Comparison of ENCODE assay signal across 27 cellular contexts in genomic region chr3:53790470-53790869, GRCh38. TPM values are rescaled to one million over a fixed set of nuclear protein-coding genes. Genes with fewer than 3 reads are reported as not detected.
"Had no signal": no experiment of that assay in that cellular context is flagged by ENCODE, and none has a peak within 500 bp of the region (broad histone marks: within the 10 kb centered on the region; RNA-seq: fewer than 3 reads in every experiment).

No MANE protein-coding gene starts in this region.

- H3K27ac Mint-ChIP-seq: immature natural killer cell; memory B cell; mesothelial cell of epicardium; naive thymus-derived CD4-positive, alpha-beta T cell had no signal

- H3K79me2 ChIP-seq: hepatocyte had no signal

- H3K9me3 Mint-ChIP-seq: immature natural killer cell, memory B cell, mesothelial cell of epicardium had no signal

- H3K36me3 ChIP-seq: left lung, left ventricle myocardium inferior, lower lobe of right lung had no signal

- ATAC-seq: left cardiac atrium; left colon; left lobe of liver; left lung; left ventricle myocardium superior; lower lobe of right lung; mucosa of descending colon; naive thymus-derived CD4-positive, alpha-beta T cell had no signal

- H3K4me1 ChIP-seq: left lung, left ventricle myocardium inferior, lower lobe of right lung had no signal

- H3K4me1 Mint-ChIP-seq: immature natural killer cell; memory B cell; naive B cell; naive thymus-derived CD4-positive, alpha-beta T cell had no signal

- DNase-seq: hippocampal formation; hypothalamus; immature natural killer cell; islet precursor cell; kidney; kidney glomerular epithelial cell; left cardiac atrium; left colon; left lung; left ventricle myocardium inferior; left ventricle myocardium superior; lower lobe of right lung; mammary epithelial cell; mesenchymal stem cell; mesendoderm; midbrain; mucosa of descending colon; naive B cell; naive thymus-derived CD4-positive, alpha-beta T cell had no signal

- H3K27ac ChIP-seq: hepatocyte, left lung, left ventricle myocardium inferior, lower lobe of right lung had no signal

- H3K27me3 ChIP-seq: hepatocyte, left lung had no signal

- H3K4me3 ChIP-seq: hepatocyte, left lung, left ventricle myocardium inferior, lower lobe of right lung, lung, mucosa of descending colon had no signal

- H2AFZ ChIP-seq: hepatocyte had no signal

- H3K4me3 Mint-ChIP-seq: immature natural killer cell; memory B cell; mesothelial cell of epicardium; naive B cell; naive thymus-derived CD4-positive, alpha-beta T cell had no signal

- H3K9me3 ChIP-seq: left lung, left ventricle myocardium inferior, lower lobe of right lung, mucosa of descending colon had no signal

- H3K36me3 Mint-ChIP-seq: immature natural killer cell; memory B cell; mesothelial cell of epicardium; naive B cell; naive thymus-derived CD4-positive, alpha-beta T cell had no signal

- H3K4me2 ChIP-seq: hepatocyte had no signal

RNA-seq across cellular contexts. Expression of gene IL17RB, which starts 55.9 kb away (rescaled TPM):
- total RNA-seq: lung microvascular endothelial cell, mesenteric fat pad, myocyte had no signal
